In the genomic region with DNA sequence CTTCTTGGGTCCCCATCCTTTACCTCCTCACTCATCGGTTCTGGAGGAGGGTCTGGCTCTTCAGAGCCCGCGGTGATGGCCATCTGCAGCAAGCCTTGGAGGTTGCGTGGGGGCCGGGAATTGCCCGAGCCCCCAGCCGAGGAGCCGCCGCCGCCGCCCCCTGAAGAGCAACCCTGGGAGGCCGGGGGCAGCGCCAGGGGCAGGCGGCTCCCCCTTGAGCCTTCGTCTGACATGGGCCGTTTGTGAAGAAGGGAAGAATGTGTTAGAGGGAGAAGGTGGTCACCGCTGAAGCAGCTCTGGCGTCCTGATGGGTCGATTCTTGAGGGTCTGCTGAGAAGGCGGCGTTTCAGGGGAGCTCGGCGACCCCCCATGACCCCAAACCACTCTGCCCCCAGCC, we compare ENCODE assay signal across 2 cellular contexts.
TF ChIP-seq lines count a peak whose summit lies in the region.

No MANE protein-coding gene starts in this region.

TF ChIP-seq in SK-N-SH, 30 proteins besides CTCF, POLR2A, EP300 and RAD21 (continued from another document):
- TF ChIP-seq, protein P1, sequence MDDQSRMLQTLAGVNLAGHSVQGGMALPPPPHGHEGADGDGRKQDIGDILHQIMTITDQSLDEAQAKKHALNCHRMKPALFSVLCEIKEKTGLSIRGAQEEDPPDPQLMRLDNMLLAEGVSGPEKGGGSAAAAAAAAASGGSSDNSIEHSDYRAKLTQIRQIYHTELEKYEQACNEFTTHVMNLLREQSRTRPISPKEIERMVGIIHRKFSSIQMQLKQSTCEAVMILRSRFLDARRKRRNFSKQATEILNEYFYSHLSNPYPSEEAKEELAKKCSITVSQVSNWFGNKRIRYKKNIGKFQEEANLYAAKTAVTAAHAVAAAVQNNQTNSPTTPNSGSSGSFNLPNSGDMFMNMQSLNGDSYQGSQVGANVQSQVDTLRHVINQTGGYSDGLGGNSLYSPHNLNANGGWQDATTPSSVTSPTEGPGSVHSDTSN (IDR thresholded peaks at IDR 0.05): no peak
- TF ChIP-seq, protein P2, sequence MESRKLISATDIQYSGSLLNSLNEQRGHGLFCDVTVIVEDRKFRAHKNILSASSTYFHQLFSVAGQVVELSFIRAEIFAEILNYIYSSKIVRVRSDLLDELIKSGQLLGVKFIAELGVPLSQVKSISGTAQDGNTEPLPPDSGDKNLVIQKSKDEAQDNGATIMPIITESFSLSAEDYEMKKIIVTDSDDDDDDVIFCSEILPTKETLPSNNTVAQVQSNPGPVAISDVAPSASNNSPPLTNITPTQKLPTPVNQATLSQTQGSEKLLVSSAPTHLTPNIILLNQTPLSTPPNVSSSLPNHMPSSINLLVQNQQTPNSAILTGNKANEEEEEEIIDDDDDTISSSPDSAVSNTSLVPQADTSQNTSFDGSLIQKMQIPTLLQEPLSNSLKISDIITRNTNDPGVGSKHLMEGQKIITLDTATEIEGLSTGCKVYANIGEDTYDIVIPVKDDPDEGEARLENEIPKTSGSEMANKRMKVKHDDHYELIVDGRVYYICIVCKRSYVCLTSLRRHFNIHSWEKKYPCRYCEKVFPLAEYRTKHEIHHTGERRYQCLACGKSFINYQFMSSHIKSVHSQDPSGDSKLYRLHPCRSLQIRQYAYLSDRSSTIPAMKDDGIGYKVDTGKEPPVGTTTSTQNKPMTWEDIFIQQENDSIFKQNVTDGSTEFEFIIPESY (IDR thresholded peaks at IDR 0.05; ENCODE audit: borderline replicate concordance, low read depth): no peak
- TF ChIP-seq JUND (IDR thresholded peaks at IDR 0.05): no peak
- TF ChIP-seq GABPA (IDR thresholded peaks at IDR 0.05; ENCODE audit: low read depth): no peak
- no peak for TF ChIP-seq CHD2 (IDR thresholded peaks at IDR 0.05; ENCODE audit: low read length, partially characterized antibody)
- TF ChIP-seq SIN3A (IDR thresholded peaks at IDR 0.05; ENCODE audit: borderline replicate concordance, low read depth, low read length): no peak
- TF ChIP-seq, protein P3, sequence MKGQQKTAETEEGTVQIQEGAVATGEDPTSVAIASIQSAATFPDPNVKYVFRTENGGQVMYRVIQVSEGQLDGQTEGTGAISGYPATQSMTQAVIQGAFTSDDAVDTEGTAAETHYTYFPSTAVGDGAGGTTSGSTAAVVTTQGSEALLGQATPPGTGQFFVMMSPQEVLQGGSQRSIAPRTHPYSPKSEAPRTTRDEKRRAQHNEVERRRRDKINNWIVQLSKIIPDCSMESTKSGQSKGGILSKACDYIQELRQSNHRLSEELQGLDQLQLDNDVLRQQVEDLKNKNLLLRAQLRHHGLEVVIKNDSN (IDR thresholded peaks at IDR 0.05; ENCODE audit: borderline replicate concordance, low read depth): no peak
- TF ChIP-seq TCF12 (IDR thresholded peaks at IDR 0.05): no peak
- TF ChIP-seq, protein P4, sequence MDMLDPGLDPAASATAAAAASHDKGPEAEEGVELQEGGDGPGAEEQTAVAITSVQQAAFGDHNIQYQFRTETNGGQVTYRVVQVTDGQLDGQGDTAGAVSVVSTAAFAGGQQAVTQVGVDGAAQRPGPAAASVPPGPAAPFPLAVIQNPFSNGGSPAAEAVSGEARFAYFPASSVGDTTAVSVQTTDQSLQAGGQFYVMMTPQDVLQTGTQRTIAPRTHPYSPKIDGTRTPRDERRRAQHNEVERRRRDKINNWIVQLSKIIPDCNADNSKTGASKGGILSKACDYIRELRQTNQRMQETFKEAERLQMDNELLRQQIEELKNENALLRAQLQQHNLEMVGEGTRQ (IDR thresholded peaks at IDR 0.05; ENCODE audit: borderline replicate concordance, low read depth, low read length): no peak
- no peak for TF ChIP-seq MXI1 (IDR thresholded peaks at IDR 0.05; ENCODE audit: low read depth, low read length)
- no peak for TF ChIP-seq MEF2A (IDR thresholded peaks at IDR 0.05; ENCODE audit: borderline replicate concordance, low read depth)
TF ChIP-seq in SK-N-SH: peak in this region for 0.

TF ChIP-seq in SK-N-SH treated with all-trans-retinoic acid at 6 μM for 48 hours, 23 proteins besides CTCF, POLR2A, EP300 and RAD21:
- TF ChIP-seq, protein P5, sequence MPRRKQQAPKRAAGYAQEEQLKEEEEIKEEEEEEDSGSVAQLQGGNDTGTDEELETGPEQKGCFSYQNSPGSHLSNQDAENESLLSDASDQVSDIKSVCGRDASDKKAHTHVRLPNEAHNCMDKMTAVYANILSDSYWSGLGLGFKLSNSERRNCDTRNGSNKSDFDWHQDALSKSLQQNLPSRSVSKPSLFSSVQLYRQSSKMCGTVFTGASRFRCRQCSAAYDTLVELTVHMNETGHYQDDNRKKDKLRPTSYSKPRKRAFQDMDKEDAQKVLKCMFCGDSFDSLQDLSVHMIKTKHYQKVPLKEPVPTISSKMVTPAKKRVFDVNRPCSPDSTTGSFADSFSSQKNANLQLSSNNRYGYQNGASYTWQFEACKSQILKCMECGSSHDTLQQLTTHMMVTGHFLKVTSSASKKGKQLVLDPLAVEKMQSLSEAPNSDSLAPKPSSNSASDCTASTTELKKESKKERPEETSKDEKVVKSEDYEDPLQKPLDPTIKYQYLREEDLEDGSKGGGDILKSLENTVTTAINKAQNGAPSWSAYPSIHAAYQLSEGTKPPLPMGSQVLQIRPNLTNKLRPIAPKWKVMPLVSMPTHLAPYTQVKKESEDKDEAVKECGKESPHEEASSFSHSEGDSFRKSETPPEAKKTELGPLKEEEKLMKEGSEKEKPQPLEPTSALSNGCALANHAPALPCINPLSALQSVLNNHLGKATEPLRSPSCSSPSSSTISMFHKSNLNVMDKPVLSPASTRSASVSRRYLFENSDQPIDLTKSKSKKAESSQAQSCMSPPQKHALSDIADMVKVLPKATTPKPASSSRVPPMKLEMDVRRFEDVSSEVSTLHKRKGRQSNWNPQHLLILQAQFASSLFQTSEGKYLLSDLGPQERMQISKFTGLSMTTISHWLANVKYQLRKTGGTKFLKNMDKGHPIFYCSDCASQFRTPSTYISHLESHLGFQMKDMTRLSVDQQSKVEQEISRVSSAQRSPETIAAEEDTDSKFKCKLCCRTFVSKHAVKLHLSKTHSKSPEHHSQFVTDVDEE (CRISPR knock-in tag; IDR thresholded peaks at IDR 0.05): no peak
- TF ChIP-seq ZC3H10 (CRISPR knock-in tag; IDR thresholded peaks at IDR 0.05) (no peak), ZFP3 (CRISPR knock-in tag; IDR thresholded peaks at IDR 0.05) (no peak), ZNF565 (CRISPR knock-in tag; conservative IDR thresholded peaks at IDR 0.05; ENCODE audit: low read depth) (no peak), TOX (CRISPR knock-in tag; IDR thresholded peaks at IDR 0.05; ENCODE audit: borderline replicate concordance) (no peak), BACH2 (CRISPR knock-in tag; IDR thresholded peaks at IDR 0.05; ENCODE audit: borderline replicate concordance) (no peak), TCF4 (CRISPR knock-in tag; IDR thresholded peaks at IDR 0.05; ENCODE audit: borderline replicate concordance) (no peak), SNAI2 (CRISPR knock-in tag; IDR thresholded peaks at IDR 0.05) (no peak)
- TF ChIP-seq, protein P6, sequence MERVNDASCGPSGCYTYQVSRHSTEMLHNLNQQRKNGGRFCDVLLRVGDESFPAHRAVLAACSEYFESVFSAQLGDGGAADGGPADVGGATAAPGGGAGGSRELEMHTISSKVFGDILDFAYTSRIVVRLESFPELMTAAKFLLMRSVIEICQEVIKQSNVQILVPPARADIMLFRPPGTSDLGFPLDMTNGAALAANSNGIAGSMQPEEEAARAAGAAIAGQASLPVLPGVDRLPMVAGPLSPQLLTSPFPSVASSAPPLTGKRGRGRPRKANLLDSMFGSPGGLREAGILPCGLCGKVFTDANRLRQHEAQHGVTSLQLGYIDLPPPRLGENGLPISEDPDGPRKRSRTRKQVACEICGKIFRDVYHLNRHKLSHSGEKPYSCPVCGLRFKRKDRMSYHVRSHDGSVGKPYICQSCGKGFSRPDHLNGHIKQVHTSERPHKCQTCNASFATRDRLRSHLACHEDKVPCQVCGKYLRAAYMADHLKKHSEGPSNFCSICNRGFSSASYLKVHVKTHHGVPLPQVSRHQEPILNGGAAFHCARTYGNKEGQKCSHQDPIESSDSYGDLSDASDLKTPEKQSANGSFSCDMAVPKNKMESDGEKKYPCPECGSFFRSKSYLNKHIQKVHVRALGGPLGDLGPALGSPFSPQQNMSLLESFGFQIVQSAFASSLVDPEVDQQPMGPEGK (CRISPR knock-in tag; IDR thresholded peaks at IDR 0.05; ENCODE audit: borderline replicate concordance): no peak
- TF ChIP-seq, protein P7, sequence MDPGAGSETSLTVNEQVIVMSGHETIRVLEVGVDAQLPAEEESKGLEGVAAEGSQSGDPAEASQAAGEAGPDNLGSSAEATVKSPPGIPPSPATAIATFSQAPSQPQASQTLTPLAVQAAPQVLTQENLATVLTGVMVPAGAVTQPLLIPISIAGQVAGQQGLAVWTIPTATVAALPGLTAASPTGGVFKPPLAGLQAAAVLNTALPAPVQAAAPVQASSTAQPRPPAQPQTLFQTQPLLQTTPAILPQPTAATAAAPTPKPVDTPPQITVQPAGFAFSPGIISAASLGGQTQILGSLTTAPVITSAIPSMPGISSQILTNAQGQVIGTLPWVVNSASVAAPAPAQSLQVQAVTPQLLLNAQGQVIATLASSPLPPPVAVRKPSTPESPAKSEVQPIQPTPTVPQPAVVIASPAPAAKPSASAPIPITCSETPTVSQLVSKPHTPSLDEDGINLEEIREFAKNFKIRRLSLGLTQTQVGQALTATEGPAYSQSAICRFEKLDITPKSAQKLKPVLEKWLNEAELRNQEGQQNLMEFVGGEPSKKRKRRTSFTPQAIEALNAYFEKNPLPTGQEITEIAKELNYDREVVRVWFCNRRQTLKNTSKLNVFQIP (CRISPR knock-in tag; IDR thresholded peaks at IDR 0.05; ENCODE audit: borderline replicate concordance, low read depth): no peak
TF ChIP-seq in SK-N-SH treated with all-trans-retinoic acid at 6 μM for 48 hours: peak in this region for 0.
